Comparison of ENCODE assay signal across 8 cellular contexts in the genomic region with DNA sequence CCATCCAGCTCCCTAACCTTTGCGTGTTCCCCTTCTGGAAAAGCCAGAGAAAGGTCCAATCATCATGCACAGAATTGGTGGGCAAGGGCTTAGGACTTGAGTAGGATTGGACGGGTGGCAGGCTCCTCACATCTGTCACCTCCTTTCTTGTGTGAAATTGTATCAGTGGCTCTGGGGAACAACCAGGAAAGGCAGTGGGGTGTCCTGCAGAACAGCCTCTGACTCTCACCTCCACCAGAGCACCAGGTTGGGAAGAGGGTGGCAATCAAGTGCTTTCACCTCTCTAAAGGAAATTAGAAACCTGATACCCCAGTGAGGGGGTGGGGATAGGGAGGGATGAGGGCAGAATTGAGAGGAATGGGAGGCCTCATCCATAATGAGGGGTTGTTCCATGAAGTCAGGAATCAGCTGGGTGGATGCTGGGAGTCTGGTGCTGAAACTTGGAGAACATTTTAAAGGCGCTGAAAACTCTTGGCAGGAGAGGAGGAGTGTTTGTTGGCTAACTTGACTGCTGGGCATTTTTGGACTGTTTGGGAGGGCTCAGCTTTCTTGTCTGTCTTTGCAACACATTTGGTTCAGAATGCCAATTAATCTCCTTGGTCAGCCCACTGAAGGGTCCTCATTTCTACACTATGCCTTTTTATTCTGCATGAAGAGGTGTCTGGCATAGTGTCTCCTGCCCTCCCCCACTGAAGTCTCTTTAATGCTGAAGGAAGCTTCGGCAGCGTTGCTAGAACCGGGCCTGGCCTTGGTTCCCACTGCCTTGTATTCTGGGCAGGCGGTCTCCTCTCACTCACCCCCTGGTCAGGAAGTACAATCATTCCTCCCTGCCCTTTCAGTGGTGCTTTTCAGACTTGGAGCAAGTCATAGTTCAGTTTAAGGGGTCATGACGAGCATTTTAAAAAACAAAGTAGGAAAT. TPM values are rescaled to one million over a fixed set of nuclear protein-coding genes. Genes with fewer than 3 reads are reported as not detected.
DNase-seq lines count a peak whose midpoint lies in the region; TF ChIP-seq lines count a peak whose summit lies in the region.

No MANE protein-coding gene starts in this region.

- TF ChIP-seq CTCF in ascending aorta (IDR thresholded peaks at IDR 0.05) (no peak), thyroid gland (IDR thresholded peaks at IDR 0.05) (no peak)

- WGBS in thyroid gland, 2 donors = 44 to 63% methylated on average over 8 of the region's 8 CpGs

- H3K4me1 ChIP-seq in ascending aorta = peaks cover 0 to 19% of the 10 kb centered on the region in 2 donors
- peaks cover 12 to 18% of the 10 kb centered on the region in 2 donors for H3K4me1 ChIP-seq in thyroid gland

- H3K9me3 ChIP-seq in ascending aorta = no peaks in the 10 kb centered on the region
- no peaks in the 10 kb centered on the region for H3K9me3 ChIP-seq in thyroid gland

- H3K36me3 ChIP-seq in ascending aorta = no peaks in the 10 kb centered on the region
- H3K36me3 ChIP-seq in thyroid gland = no peaks in the 10 kb centered on the region

- H3K27ac ChIP-seq in ascending aorta = peak overlapping the region; percentile 86 to 87
- H3K27ac ChIP-seq in thyroid gland = peak overlapping the region in 2 of 3 donors; percentile 1 to 53

- intact Hi-C loops in ascending aorta (cut with DNase I) (loop anchor here (2.0 to 5.0 kb wide), 2 partner anchors 27 to 81 kb away; no protein-coding TSS in a partner anchor), thyroid gland (cut with DNase I) (no loop called here)

- H3K4me3 ChIP-seq in ascending aorta (peak overlapping the region; percentile 64 to 81), thyroid gland (replicated peaks in 1 of 3) (no peak overlapping the region)

- H3K27me3 ChIP-seq in ascending aorta (no peaks in the 10 kb centered on the region), thyroid gland (no peaks in the 10 kb centered on the region)

- DNase-seq in COR-L47 (lab: John Stamatoyannopoulos, UW) (peak; percentile 53), NCI-H1092 (lab: John Stamatoyannopoulos, UW) (peak; percentile 24), ascending aorta (ENCODE audit: low spot score in 2 of 2) (no peak), iPS-NIHi11 (ENCODE audit: low spot score) (peak; percentile 57), thyroid gland (peak in 1 of 2 donors; percentile 13), HPDE6-E6E7 (ENCODE audit: extremely low spot score) (no peak), KG1 (lab: John Stamatoyannopoulos, UW) (no peak)
- no peak for DNase-seq in activated CD8-positive, alpha-beta memory T cell treated with anti-CD3 and anti-CD28 coated beads for 24 hours

- TF ChIP-seq POLR2A in thyroid gland (IDR thresholded peaks at IDR 0.05) = no peak

RNA-seq across cellular contexts. Expression of a gene that starts 2.1 kb away (rescaled TPM):
- total RNA-seq in ascending aorta (61.7 TPM), thyroid gland (100 to 1,000 TPM in 2 of 4 donors, 10 to 100 TPM in 2; 36.0 to 308 (median 102) TPM)

RNA-seq across cellular contexts. Expression of a gene that starts 54.9 kb away (rescaled TPM):
- total RNA-seq in ascending aorta (6.8 TPM), thyroid gland (1 to 10 TPM in 2 of 4 donors, not detected in 2; 6.4 to 8.1 TPM)

Comparison
In these comparisons a context has a peak if more than half of its experiments do, and no peak if none do; other contexts are left out.
1. DNase-seq: peak in COR-L47 (single experiment), NCI-H1092 (single experiment) and iPS-NIHi11 (single experiment); none in ascending aorta (0 of 2), HPDE6-E6E7 (single experiment), activated CD8-positive, alpha-beta memory T cell treated with anti-CD3 and anti-CD28 coated beads for 24 hours (single experiment) and KG1 (single experiment).
2. H3K4me3 ChIP-seq: peak in ascending aorta (2 of 2); none in thyroid gland (0 of 3).